6 cellular contexts compared by ENCODE assay signal in genomic region chr9:124959671-124960408, GRCh38. TPM values are rescaled to one million over a fixed set of nuclear protein-coding genes. Genes with fewer than 3 reads are reported as not detected.
DNase-seq lines count a peak whose midpoint lies in the region; ATAC-seq, FAIRE-seq and TF ChIP-seq lines count a peak whose summit lies in the region.
"Not testable (repeated sequence)": the region's sequence is repeated elsewhere in the genome, so short reads cannot be mapped to it uniquely, and the experiment has no call there.

No MANE protein-coding gene starts in this region.

- not testable (repeated sequence) for TF ChIP-seq EP300 in K562 (IDR thresholded peaks at IDR 0.05; ENCODE audit: low read length)

- H3K4me2 ChIP-seq in K562 (ENCODE audit: insufficient read depth, low read length): not testable (repeated sequence)

- not testable (repeated sequence) for H3K9me1 ChIP-seq in K562 (ENCODE audit: control insufficient read depth, insufficient read depth, low read length)

- H3K4me1 ChIP-seq in K562 (replicated peaks in 1 of 2; ENCODE audit: control insufficient read depth in 2 of 2, insufficient read depth in 2 of 2, low read length in 2 of 2): peaks cover 6 to 10% of the 10 kb centered on the region in 2 experiments; a peak in 3 of 5 replicates

- not testable (repeated sequence) for H4K20me1 ChIP-seq in K562 (replicated peaks; ENCODE audit: control insufficient read depth, insufficient read depth, low read length)

- not testable (repeated sequence) for H3K9me3 ChIP-seq in K562 (replicated peaks; ENCODE audit: control insufficient read depth, insufficient read depth, low read depth, low read length)

- not testable (repeated sequence) for TF ChIP-seq RAD21 in K562 (CRISPR knock-in tag; conservative IDR thresholded peaks at IDR 0.05 in 1 of 2, IDR thresholded peaks at IDR 0.05 in 1 of 2)

- H3K27ac ChIP-seq in K562 (ENCODE audit: extremely low read depth, low read depth, low read length): not testable (repeated sequence)

- FAIRE-seq in K562 (lab: Jason Lieb, UNC): not testable (repeated sequence)

- intact Hi-C loops in K562 (cut with micrococcal nuclease): not testable (repeated sequence)

- not testable (repeated sequence) for ATAC-seq in K562

- not testable (repeated sequence) for TF ChIP-seq POLR2A in K562 (conservative IDR thresholded peaks at IDR 0.05)

- BruUV-seq in K562 (replicated peaks; lab: Mats Ljungman, UMichigan): not testable (repeated sequence)

- peak; percentile 26 for DNase-seq in AG08396 (ENCODE audit: low spot score)
- peak; percentile 75 for DNase-seq in HCEC 1CT
- peak; percentile 7 for DNase-seq in M059J (ENCODE audit: low read depth)
- DNase-seq in K562 (ENCODE audit: extremely low read depth in 1 of 4, low spot score in 3 of 4): not testable (repeated sequence)
- peak; percentile 84 for DNase-seq in fibroblast of gingiva (ENCODE audit: low read depth)
- peak; percentile 35 for DNase-seq in hepatic stellate cell (ENCODE audit: low spot score)

- in situ Hi-C loops in K562 (cut with MboI): not testable (repeated sequence)

- not testable (repeated sequence) for H3K27me3 ChIP-seq in K562 (ENCODE audit: control insufficient read depth in 2 of 2, insufficient read depth in 2 of 2, low read length in 2 of 2)

- not testable (repeated sequence) for H3K79me2 ChIP-seq in K562 (ENCODE audit: control insufficient read depth, insufficient read depth, low read length)

- WGBS in K562 (ENCODE audit: insufficient coverage, low coverage, missing lambda C conversion rate): 95% methylated on average over 7 of the region's 9 CpGs

- POLR2A ChIA-PET in K562 (lab: Yijun Ruan, JAX): not testable (repeated sequence)

- TF ChIP-seq CTCF in K562 (IDR thresholded peaks at IDR 0.05 in 2 of 3, conservative IDR thresholded peaks at IDR 0.05 in 1 of 3; ENCODE audit: insufficient read depth in 2 of 3, low read depth in 1 of 3, low read length in 3 of 3): not testable (repeated sequence)

- H3K4me3 ChIP-seq in K562: not testable (repeated sequence)

- H3K36me3 ChIP-seq in K562 (ENCODE audit: control insufficient read depth, insufficient read depth, low read length): not testable (repeated sequence)

- CTCF ChIA-PET in K562 (lab: Yijun Ruan, JAX; ENCODE audit: low intra/inter-chr PET ratio): not testable (repeated sequence)

- not testable (repeated sequence) for H2AFZ ChIP-seq in K562 (ENCODE audit: low read depth, low read length)

- not testable (repeated sequence) for H3K9ac ChIP-seq in K562 (ENCODE audit: insufficient read depth in 1 of 2, low read depth in 2 of 2, low read length in 2 of 2)

TF ChIP-seq in K562, 482 proteins besides CTCF, POLR2A, EP300 and RAD21:
- TF ChIP-seq ZNF146 (CRISPR knock-in tag; IDR thresholded peaks at IDR 0.05; ENCODE audit: unreplicated experiment): peak; percentile 28
TF ChIP-seq in K562: peak in this region for 1; not testable (repeated sequence) for 481.

RNA-seq across cellular contexts. Expression of gene GOLGA1, which starts 19.0 kb away (rescaled TPM):
- total RNA-seq in M059J (2014; rRNA removed; shearing (Covaris generic)): 15.6 and 17.3 TPM in 2 replicates
- 51.0 and 72.8 TPM in 2 replicates for total RNA-seq in K562 (2011; cell fraction: chromatin; rRNA removed; ENCODE audit: low replicate concordance)
- 14.2 and 14.7 TPM in 2 replicates for total RNA-seq in K562 (2011; cell fraction: nucleolus; rRNA removed)
- total RNA-seq in K562 (2011; cell fraction: nucleoplasm; rRNA removed): 34.2 and 46.8 TPM in 2 replicates
- total RNA-seq in K562 (2014; rRNA removed) (8.5 and 9.6 TPM in 2 replicates), K562 (2014; rRNA removed; fragmentation: Illumina TruSeq; extraction: Trizol) (7.3 and 10.2 TPM in 2 replicates), K562 (2015; rRNA removed; fragmentation: Illumina TruSeq; extraction: Trizol) (7.4 and 7.9 TPM in 2 replicates), K562 (2021) (9.5 and 10.5 TPM in 2 replicates)
- polyA plus RNA-seq in K562 (2011; rRNA removed) (15.9 and 18.9 TPM in 2 replicates), K562 (2014; fragmentation: Illumina TruSeq; extraction: Trizol) (6.6 and 8.5 TPM in 2 replicates), K562 (2014; fragmentation: Nextera tagmentation; extraction: Ambion mirVana) (1 to 10 TPM; 2.9 to 3.9 TPM), K562 (2014; rRNA removed) (11.0 and 11.8 TPM in 2 replicates)
- polyA plus RNA-seq in K562 (2011; cell fraction: cytosol; rRNA removed): 7.2 and 10.9 TPM in 2 replicates
- 54.3 and 62.6 TPM in 2 replicates for polyA plus RNA-seq in K562 (2011; cell fraction: nucleus; rRNA removed)
- 4.6 and 9.1 TPM in 2 replicates for polyA plus RNA-seq in K562 (2012)
- polyA minus RNA-seq in K562 (2011; rRNA and poly(A)+ RNA removed): 24.1 and 24.7 TPM in 2 replicates
- 2.7 and 8.6 TPM in 2 replicates for polyA minus RNA-seq in K562 (2011; cell fraction: cytosol; rRNA and poly(A)+ RNA removed)
- polyA minus RNA-seq in K562 (2011; cell fraction: nucleus; rRNA and poly(A)+ RNA removed): 10.9 and 15.9 TPM in 2 replicates
